Comparison of ENCODE assay signal across 9 cellular contexts in genomic region chrX:20515841-20516461, GRCh38.
A peak's percentile ranks its signal among the peaks of the same experiment; 100 is the strongest.
DNase-seq lines count a peak whose midpoint lies in the region; ATAC-seq and TF ChIP-seq lines count a peak whose summit lies in the region.
"Had no signal": no experiment of that assay in that cellular context is flagged by ENCODE, and none has a peak within 500 bp of the region (broad histone marks: within the 10 kb centered on the region; RNA-seq: fewer than 3 reads in every experiment).

No MANE protein-coding gene starts in this region.

- H3K27me3 Mint-ChIP-seq in activated naive CD8-positive, alpha-beta T cell, result no peaks in the 10 kb centered on the region
- no peaks in the 10 kb centered on the region for H3K27me3 Mint-ChIP-seq in mesothelial cell of epicardium (ENCODE audit: low read depth)
- H3K27me3 Mint-ChIP-seq: brain had no signal

- H3K4me3 Mint-ChIP-seq in activated naive CD8-positive, alpha-beta T cell, result no peak overlapping the region
- no peak overlapping the region for H3K4me3 Mint-ChIP-seq in mesothelial cell of epicardium
- H3K4me3 Mint-ChIP-seq: brain had no signal

- no peaks in the 10 kb centered on the region for H3K9me3 Mint-ChIP-seq in activated naive CD8-positive, alpha-beta T cell (ENCODE audit: low read depth)
- peaks cover 15% of the 10 kb centered on the region for H3K9me3 Mint-ChIP-seq in mesothelial cell of epicardium

- ATAC-seq in GM21786 (IDR thresholded peaks at IDR 0.05; ENCODE audit: unreplicated experiment), result peak; percentile 99

- peak overlapping the region; percentile 88 for H3K27ac Mint-ChIP-seq in activated naive CD8-positive, alpha-beta T cell
- peak overlapping the region; percentile 71 for H3K27ac Mint-ChIP-seq in mesothelial cell of epicardium

- no peaks in the 10 kb centered on the region for H3K36me3 Mint-ChIP-seq in activated naive CD8-positive, alpha-beta T cell
- no peaks in the 10 kb centered on the region for H3K36me3 Mint-ChIP-seq in mesothelial cell of epicardium
- H3K36me3 Mint-ChIP-seq: brain had no signal

- in situ Hi-C loops in KBM-7 (cut with MboI; ENCODE audit: low pct_unique_long_range_greater_than_20kb, low sequenced_read_pairs), result no loop called here

- peaks cover 29% of the 10 kb centered on the region for H3K4me1 Mint-ChIP-seq in activated naive CD8-positive, alpha-beta T cell (ENCODE audit: low read depth)
- H3K4me1 Mint-ChIP-seq in mesothelial cell of epicardium, result peaks cover 21% of the 10 kb centered on the region
- H3K4me1 Mint-ChIP-seq: brain had no signal

- no peak for TF ChIP-seq CTCF in mesothelial cell of epicardium (IDR thresholded peaks at IDR 0.05; ENCODE audit: unreplicated experiment)

- DNase-seq in DMS153 (lab: John Stamatoyannopoulos, UW), result peak; percentile 20
- no peak for DNase-seq in DMS153 treated with DMSO at 0.1 percent for 48 hours (lab: John Stamatoyannopoulos, UW; ENCODE audit: unreplicated experiment)
- DNase-seq in KBM-7, result peak; percentile 77
- DNase-seq in mesothelial cell of epicardium (ENCODE audit: low spot score in 2 of 2, unreplicated experiment in 2 of 2), result no peak
- no peak for DNase-seq in pons (ENCODE audit: low spot score)
- DNase-seq in T1000 (lab: John Stamatoyannopoulos, UW), result no peak

Comparison
In these comparisons a context has a peak if more than half of its experiments do, and no peak if none do; other contexts are left out.
1. DNase-seq: peak in DMS153 (single experiment) and KBM-7 (single experiment); none in DMS153 treated with DMSO at 0.1 percent for 48 hours (single experiment), mesothelial cell of epicardium (0 of 2), pons (single experiment) and T1000 (single experiment).